Comparison of ENCODE assay signal across 14 cellular contexts in genomic region chr3:100005670-100006393, GRCh38.
DNase-seq lines count a peak whose midpoint lies in the region; ATAC-seq, FAIRE-seq and TF ChIP-seq lines count a peak whose summit lies in the region.
"Had no signal": no experiment of that assay in that cellular context is flagged by ENCODE, and none has a peak within 500 bp of the region (broad histone marks: within the 10 kb centered on the region; RNA-seq: fewer than 3 reads in every experiment).

No MANE protein-coding gene starts in this region.

- H3K9me3 ChIP-seq in skeletal muscle tissue (ENCODE audit: control insufficient read depth in 3 of 3, low read length in 3 of 3): no peaks in the 10 kb centered on the region
- H3K9me3 ChIP-seq: MG63 had no signal

- H3K36me3 ChIP-seq in skeletal muscle tissue (ENCODE audit: control insufficient read depth in 3 of 3, insufficient read depth in 3 of 3, low read length in 3 of 3): peaks cover 0 to 5% (median 5%) of the 10 kb centered on the region in 3 donors
- H3K36me3 ChIP-seq: MG63 had no signal

- no peak for TF ChIP-seq CTCF in VCaP (conservative IDR thresholded peaks at IDR 0.05)
- no peak for TF ChIP-seq CTCF in fibroblast of pulmonary artery (IDR thresholded peaks at IDR 0.05; ENCODE audit: low read length, missing control alignments)
- TF ChIP-seq CTCF in omental fat pad (IDR thresholded peaks at IDR 0.05): no peak

- H3K4me3 ChIP-seq in fibroblast of pulmonary artery (replicated peaks; ENCODE audit: low read depth, low read length): no peak overlapping the region
- H3K4me3 ChIP-seq in skeletal muscle tissue (ENCODE audit: low read length in 3 of 3): no peak overlapping the region
- H3K4me3 ChIP-seq: coronary artery, MG63 had no signal

- peaks cover 22 to 44% (median 29%) of the 10 kb centered on the region in 3 donors for H3K4me1 ChIP-seq in skeletal muscle tissue (ENCODE audit: control insufficient read depth in 3 of 3, insufficient read depth in 3 of 3, low read length in 3 of 3)

- peak; percentile 30 for FAIRE-seq in H54 (lab: Jason Lieb, UNC)
- FAIRE-seq: urothelium cell line had no signal

- peak overlapping the region; percentile 65 for H3K27ac ChIP-seq in VCaP
- H3K27ac ChIP-seq in skeletal muscle tissue (ENCODE audit: low read depth, low read length): peak overlapping the region; percentile 28

- no peaks in the 10 kb centered on the region for H3K27me3 ChIP-seq in skeletal muscle tissue (ENCODE audit: control insufficient read depth in 3 of 3, insufficient read depth in 3 of 3, low read length in 3 of 3)
- H3K27me3 ChIP-seq: MG63 had no signal

- DNase-seq in H54 (ENCODE audit: insufficient read length, low spot score) (no peak), fibroblast of pulmonary artery (ENCODE audit: low read depth) (peak; percentile 52), cerebellum (ENCODE audit: low spot score) (no peak), omental fat pad (ENCODE audit: low spot score) (no peak), DMS153 (lab: John Stamatoyannopoulos, UW) (no peak), NCI-H1105 treated with DMSO at 0.1 percent for 48 hours (lab: John Stamatoyannopoulos, UW) (no peak)
- DNase-seq: activated CD4-positive, alpha-beta T cell treated with anti-CD3 and anti-CD28 coated beads for 36 hours; activated CD8-positive, alpha-beta memory T cell treated with anti-CD3 and anti-CD28 coated beads, Interleukin-2, amount 50 U/mL, for 4 hours; MG63 had no signal

- no peak for ATAC-seq in omental fat pad (ENCODE audit: low FRiP score)
- ATAC-seq: activated CD4-positive, alpha-beta T cell treated with anti-CD3 and anti-CD28 coated beads for 36 hours; esophagus mucosa had no signal

- no peak for TF ChIP-seq POLR2A in H54 (IDR thresholded peaks at IDR 0.05; ENCODE audit: low read depth, low read length)

- H3K9ac ChIP-seq in skeletal muscle tissue (ENCODE audit: low read depth in 1 of 3, low read length in 3 of 3): no peak overlapping the region
